ENCODE assay signal across 8 cellular contexts in genomic region chr3:129278439-129278969, GRCh38. TPM values are rescaled to one million over a fixed set of nuclear protein-coding genes. Genes with fewer than 3 reads are reported as not detected.
DNase-seq lines count a peak whose midpoint lies in the region; TF ChIP-seq lines count a peak whose summit lies in the region.

TSS of gene HMCES (plus strand) at chr3:129278870. CDS start at chr3:129279733, 863 bp downstream.

- no peak for TF ChIP-seq CTCF in GM20000 (IDR thresholded peaks at IDR 0.05; ENCODE audit: extremely low read depth, missing control alignments)

- no peaks in the 10 kb centered on the region for H3K27me3 ChIP-seq in BLaER1
- H3K27me3 ChIP-seq in HUES48 (ENCODE audit: control insufficient read depth, insufficient read depth, low read length) = no peaks in the 10 kb centered on the region
- H3K27me3 ChIP-seq in effector memory CD4-positive, alpha-beta T cell (replicated peaks; ENCODE audit: control insufficient read depth, insufficient read depth, low read length, poor library complexity, severe bottlenecking) = no peaks in the 10 kb centered on the region

- H3K9ac ChIP-seq in BLaER1 (peak within 1 kb of the TSS; percentile 98), HUES48 (ENCODE audit: low read depth, low read length) (peak within 1 kb of the TSS; percentile 89)

- H3K4me1 ChIP-seq in BLaER1 = peaks cover 83% of the 10 kb centered on the region
- H3K4me1 ChIP-seq in HUES48 (ENCODE audit: control insufficient read depth, insufficient read depth, low read length) = peaks cover 14% of the 10 kb centered on the region
- peaks cover 16% of the 10 kb centered on the region for H3K4me1 ChIP-seq in effector memory CD4-positive, alpha-beta T cell (ENCODE audit: control insufficient read depth, insufficient read depth, low read length, poor library complexity, severe bottlenecking)

- H3K4me2 ChIP-seq in BLaER1 = peak within 1 kb of the TSS; percentile 99

- peak within 1 kb of the TSS; percentile 99 for H3K27ac ChIP-seq in BLaER1
- peak within 1 kb of the TSS; percentile 98 for H3K27ac ChIP-seq in HUES48 (ENCODE audit: low read depth, low read length)
- peak within 1 kb of the TSS; percentile 97 for H3K27ac ChIP-seq in effector memory CD4-positive, alpha-beta T cell (ENCODE audit: insufficient read depth, low read length, poor library complexity, severe bottlenecking)

- DNase-seq in GM20000 (ENCODE audit: low spot score) = peak; percentile 93
- peak; percentile 97 for DNase-seq in NOMO-1 treated with dmso at 0.1 percent for 144 hours (lab: John Stamatoyannopoulos, UW; ENCODE audit: unreplicated experiment)
- DNase-seq in activated CD8-positive, alpha-beta memory T cell treated with anti-CD3 and anti-CD28 coated beads for 48 hours (ENCODE audit: low read depth in 2 of 3, low spot score in 2 of 3) = peak; percentile 76 to 89 (median 85)
- peak; percentile 90 to 93 (median 91) for DNase-seq in effector memory CD4-positive, alpha-beta T cell
- DNase-seq in lung microvascular endothelial cell (ENCODE audit: low read depth in 2 of 2) = peak; percentile 88 to 93
- peak; percentile 86 to 91 (median 89) for DNase-seq in stimulated activated CD4-positive, alpha-beta T cell treated with anti-CD3 and anti-CD28 coated beads, TNF-alpha, amount 100 ng/mL, for 4 hours (ENCODE audit: low read depth in 3 of 3)

- no peaks in the 10 kb centered on the region for H3K9me3 ChIP-seq in BLaER1
- H3K9me3 ChIP-seq in HUES48 (ENCODE audit: control insufficient read depth, insufficient read depth, low read length) = no peaks in the 10 kb centered on the region
- no peaks in the 10 kb centered on the region for H3K9me3 ChIP-seq in effector memory CD4-positive, alpha-beta T cell (ENCODE audit: control insufficient read depth, low read length)

- H4K20me1 ChIP-seq in BLaER1 = peaks cover 42% of the 10 kb centered on the region

- peaks cover 35% of the 10 kb centered on the region for H3K36me3 ChIP-seq in BLaER1
- H3K36me3 ChIP-seq in HUES48 (ENCODE audit: control insufficient read depth, insufficient read depth, low read length) = peaks cover 43% of the 10 kb centered on the region
- peaks cover 32% of the 10 kb centered on the region for H3K36me3 ChIP-seq in effector memory CD4-positive, alpha-beta T cell (ENCODE audit: control insufficient read depth, insufficient read depth, low read length)

- H3K4me3 ChIP-seq in BLaER1 = peak within 1 kb of the TSS; percentile 93
- H3K4me3 ChIP-seq in HUES48 (ENCODE audit: low read depth, low read length) = peak within 1 kb of the TSS; percentile 77
- peak within 1 kb of the TSS; percentile 89 for H3K4me3 ChIP-seq in effector memory CD4-positive, alpha-beta T cell (ENCODE audit: insufficient read depth, low read depth, low read length, poor library complexity, severe bottlenecking)

RNA-seq across cellular contexts. Expression of gene HMCES, which starts in this region (rescaled TPM):
- 18.7 and 20.3 TPM in 2 replicates for total RNA-seq in lung microvascular endothelial cell

Comparison
In these comparisons a context has a peak if more than half of its experiments do, and no peak if none do; other contexts are left out.
1. Peak in every context shown above with its lines: DNase-seq, H3K4me3 ChIP-seq and H3K27ac ChIP-seq.